Comparison of ENCODE assay signal across 1 cellular context in the genomic region with DNA sequence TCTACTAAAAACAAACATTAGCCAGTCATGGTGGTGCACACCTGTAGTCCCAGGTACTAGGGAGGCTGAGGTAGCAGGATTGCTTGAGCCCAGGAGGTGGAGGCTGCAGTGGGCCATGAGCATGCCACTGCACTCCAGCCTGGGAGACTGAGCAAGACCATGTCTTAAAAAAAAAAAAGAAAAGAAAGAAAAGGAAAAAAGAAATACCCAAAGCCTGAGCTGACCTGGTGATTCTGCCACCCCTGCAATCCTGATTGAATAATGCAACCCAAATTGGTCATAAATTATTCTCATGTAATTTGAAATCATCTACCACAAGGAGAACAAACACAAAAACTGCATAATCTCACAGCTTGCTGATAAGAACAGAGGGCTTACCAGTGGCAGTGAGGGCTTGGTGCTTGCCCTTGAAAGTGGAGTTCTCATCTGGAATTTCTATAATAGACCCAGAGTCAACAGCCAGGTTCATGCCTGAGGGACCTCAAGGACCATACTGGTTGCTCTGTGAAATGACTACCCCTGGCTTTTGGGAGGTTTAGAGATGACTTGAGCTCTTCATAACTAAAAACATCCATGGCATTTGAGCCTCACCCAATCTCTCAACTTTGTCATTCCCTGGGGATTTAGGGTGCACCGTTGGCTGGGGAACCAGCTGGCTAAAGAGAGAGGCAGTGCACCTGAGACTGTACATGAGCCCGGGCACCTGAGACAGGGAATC.
TF ChIP-seq lines count a peak whose summit lies in the region.

No MANE protein-coding gene starts in this region.

TF ChIP-seq in HepG2, 621 proteins besides CTCF, POLR2A, EP300 and RAD21:
- TF ChIP-seq ZNF564 (CRISPR knock-in tag; IDR thresholded peaks at IDR 0.05) (no peak), CEBPB (IDR thresholded peaks at IDR 0.05; ENCODE audit: borderline replicate concordance, low read depth, low read length) (peak; percentile 70), IRX3 (CRISPR knock-in tag; IDR thresholded peaks at IDR 0.05; ENCODE audit: borderline replicate concordance, low read depth) (0 out of 2 replicates have a peak, but pooled peaks have one; percentile 51), BORCS8-MEF2B (CRISPR knock-in tag; IDR thresholded peaks at IDR 0.05) (0 out of 2 replicates have a peak, but pooled peaks have one; percentile 35), SOX6 (IDR thresholded peaks at IDR 0.05) (no peak), SOX6 (CRISPR knock-in tag; IDR thresholded peaks at IDR 0.05) (0 out of 2 replicates have a peak, but pooled peaks have one; percentile 38), KAT8 (CRISPR knock-in tag; IDR thresholded peaks at IDR 0.05) (0 out of 2 replicates have a peak, but pooled peaks have one; percentile 17), BCL6 (CRISPR knock-in tag; IDR thresholded peaks at IDR 0.05) (0 out of 2 replicates have a peak, but pooled peaks have one; percentile 17), CEBPG (CRISPR knock-in tag; IDR thresholded peaks at IDR 0.05) (peak; percentile 66), ZNF34 (CRISPR knock-in tag; IDR thresholded peaks at IDR 0.05; ENCODE audit: borderline replicate concordance) (no peak), REPIN1 (CRISPR knock-in tag; IDR thresholded peaks at IDR 0.05; ENCODE audit: borderline replicate concordance, low read depth) (0 out of 2 replicates have a peak, but pooled peaks have one; percentile 26), ZNF709 (CRISPR knock-in tag; IDR thresholded peaks at IDR 0.05) (no peak), ZIK1 (CRISPR knock-in tag; IDR thresholded peaks at IDR 0.05; ENCODE audit: borderline replicate concordance, low read depth) (no peak), ARID2 (CRISPR knock-in tag; IDR thresholded peaks at IDR 0.05; ENCODE audit: borderline replicate concordance) (no peak), FOXA3 (CRISPR knock-in tag; IDR thresholded peaks at IDR 0.05) (0 out of 2 replicates have a peak, but pooled peaks have one; percentile 45), ZBED4 (CRISPR knock-in tag; IDR thresholded peaks at IDR 0.05; ENCODE audit: borderline replicate concordance) (0 out of 2 replicates have a peak, but pooled peaks have one; percentile 21), ZNF264 (CRISPR knock-in tag; IDR thresholded peaks at IDR 0.05) (0 out of 2 replicates have a peak, but pooled peaks have one; percentile 18), ZNF33A (CRISPR knock-in tag; IDR thresholded peaks at IDR 0.05; ENCODE audit: borderline replicate concordance) (no peak), MAX (IDR thresholded peaks at IDR 0.05) (no peak), SP4 (CRISPR knock-in tag; IDR thresholded peaks at IDR 0.05) (no peak), AGO1 (IDR thresholded peaks at IDR 0.05; ENCODE audit: low read depth, low read length, poor library complexity, severe bottlenecking) (no peak), ZFAT (CRISPR knock-in tag; conservative IDR thresholded peaks at IDR 0.05) (0 out of 2 replicates have a peak, but pooled peaks have one; percentile 38), KDM4B (CRISPR knock-in tag; IDR thresholded peaks at IDR 0.05) (no peak), SALL1 (CRISPR knock-in tag; IDR thresholded peaks at IDR 0.05) (peak; percentile 33; the same call in 1 of the 2 replicates), KDM6A (CRISPR knock-in tag; IDR thresholded peaks at IDR 0.05; ENCODE audit: low read depth) (no peak), ZNF776 (CRISPR knock-in tag; IDR thresholded peaks at IDR 0.05) (no peak), TEAD3 (CRISPR knock-in tag; optimal IDR thresholded peaks at IDR 0.05; ENCODE audit: borderline replicate concordance) (peak; percentile 30), ZNF558 (CRISPR knock-in tag; IDR thresholded peaks at IDR 0.05; ENCODE audit: borderline replicate concordance) (no peak), PRDM4 (CRISPR knock-in tag; IDR thresholded peaks at IDR 0.05; ENCODE audit: borderline replicate concordance) (no peak), TFAP4 (IDR thresholded peaks at IDR 0.05; ENCODE audit: borderline replicate concordance, low read depth) (no peak), ARHGAP35 (CRISPR knock-in tag; IDR thresholded peaks at IDR 0.05; ENCODE audit: borderline replicate concordance) (no peak), ZNF10 (CRISPR knock-in tag; IDR thresholded peaks at IDR 0.05; ENCODE audit: borderline replicate concordance, low read depth) (no peak), SOX5 (CRISPR knock-in tag; IDR thresholded peaks at IDR 0.05; ENCODE audit: borderline replicate concordance) (0 out of 2 replicates have a peak, but pooled peaks have one; percentile 9), SOX13 (IDR thresholded peaks at IDR 0.05) (no peak), SOX13 (CRISPR knock-in tag; conservative IDR thresholded peaks at IDR 0.05 in 1 of 2, IDR thresholded peaks at IDR 0.05 in 1 of 2) (peak in 1 of 2 experiments; percentile 46; a peak in 2 of 4 replicates), FOXA1 (IDR thresholded peaks at IDR 0.05) (no peak), FOXA1 (CRISPR knock-in tag; IDR thresholded peaks at IDR 0.05) (peak; percentile 59; the same call in 1 of the 2 replicates), ZNF335 (CRISPR knock-in tag; IDR thresholded peaks at IDR 0.05) (no peak), ETV5 (CRISPR knock-in tag; IDR thresholded peaks at IDR 0.05; ENCODE audit: borderline replicate concordance) (no peak), ZBTB38 (CRISPR knock-in tag; IDR thresholded peaks at IDR 0.05) (no peak)
- TF ChIP-seq, protein P1, sequence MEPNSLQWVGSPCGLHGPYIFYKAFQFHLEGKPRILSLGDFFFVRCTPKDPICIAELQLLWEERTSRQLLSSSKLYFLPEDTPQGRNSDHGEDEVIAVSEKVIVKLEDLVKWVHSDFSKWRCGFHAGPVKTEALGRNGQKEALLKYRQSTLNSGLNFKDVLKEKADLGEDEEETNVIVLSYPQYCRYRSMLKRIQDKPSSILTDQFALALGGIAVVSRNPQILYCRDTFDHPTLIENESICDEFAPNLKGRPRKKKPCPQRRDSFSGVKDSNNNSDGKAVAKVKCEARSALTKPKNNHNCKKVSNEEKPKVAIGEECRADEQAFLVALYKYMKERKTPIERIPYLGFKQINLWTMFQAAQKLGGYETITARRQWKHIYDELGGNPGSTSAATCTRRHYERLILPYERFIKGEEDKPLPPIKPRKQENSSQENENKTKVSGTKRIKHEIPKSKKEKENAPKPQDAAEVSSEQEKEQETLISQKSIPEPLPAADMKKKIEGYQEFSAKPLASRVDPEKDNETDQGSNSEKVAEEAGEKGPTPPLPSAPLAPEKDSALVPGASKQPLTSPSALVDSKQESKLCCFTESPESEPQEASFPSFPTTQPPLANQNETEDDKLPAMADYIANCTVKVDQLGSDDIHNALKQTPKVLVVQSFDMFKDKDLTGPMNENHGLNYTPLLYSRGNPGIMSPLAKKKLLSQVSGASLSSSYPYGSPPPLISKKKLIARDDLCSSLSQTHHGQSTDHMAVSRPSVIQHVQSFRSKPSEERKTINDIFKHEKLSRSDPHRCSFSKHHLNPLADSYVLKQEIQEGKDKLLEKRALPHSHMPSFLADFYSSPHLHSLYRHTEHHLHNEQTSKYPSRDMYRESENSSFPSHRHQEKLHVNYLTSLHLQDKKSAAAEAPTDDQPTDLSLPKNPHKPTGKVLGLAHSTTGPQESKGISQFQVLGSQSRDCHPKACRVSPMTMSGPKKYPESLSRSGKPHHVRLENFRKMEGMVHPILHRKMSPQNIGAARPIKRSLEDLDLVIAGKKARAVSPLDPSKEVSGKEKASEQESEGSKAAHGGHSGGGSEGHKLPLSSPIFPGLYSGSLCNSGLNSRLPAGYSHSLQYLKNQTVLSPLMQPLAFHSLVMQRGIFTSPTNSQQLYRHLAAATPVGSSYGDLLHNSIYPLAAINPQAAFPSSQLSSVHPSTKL (CRISPR knock-in tag; IDR thresholded peaks at IDR 0.05) = peak; percentile 54; the same call in 1 of the 2 replicates
- TF ChIP-seq, protein P2, sequence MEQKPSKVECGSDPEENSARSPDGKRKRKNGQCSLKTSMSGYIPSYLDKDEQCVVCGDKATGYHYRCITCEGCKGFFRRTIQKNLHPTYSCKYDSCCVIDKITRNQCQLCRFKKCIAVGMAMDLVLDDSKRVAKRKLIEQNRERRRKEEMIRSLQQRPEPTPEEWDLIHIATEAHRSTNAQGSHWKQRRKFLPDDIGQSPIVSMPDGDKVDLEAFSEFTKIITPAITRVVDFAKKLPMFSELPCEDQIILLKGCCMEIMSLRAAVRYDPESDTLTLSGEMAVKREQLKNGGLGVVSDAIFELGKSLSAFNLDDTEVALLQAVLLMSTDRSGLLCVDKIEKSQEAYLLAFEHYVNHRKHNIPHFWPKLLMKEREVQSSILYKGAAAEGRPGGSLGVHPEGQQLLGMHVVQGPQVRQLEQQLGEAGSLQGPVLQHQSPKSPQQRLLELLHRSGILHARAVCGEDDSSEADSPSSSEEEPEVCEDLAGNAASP (CRISPR knock-in tag; IDR thresholded peaks at IDR 0.05; ENCODE audit: borderline replicate concordance) = 0 out of 2 replicates have a peak, but pooled peaks have one; percentile 23
